ENCODE assay signal across 9 cellular contexts in the genomic region with DNA sequence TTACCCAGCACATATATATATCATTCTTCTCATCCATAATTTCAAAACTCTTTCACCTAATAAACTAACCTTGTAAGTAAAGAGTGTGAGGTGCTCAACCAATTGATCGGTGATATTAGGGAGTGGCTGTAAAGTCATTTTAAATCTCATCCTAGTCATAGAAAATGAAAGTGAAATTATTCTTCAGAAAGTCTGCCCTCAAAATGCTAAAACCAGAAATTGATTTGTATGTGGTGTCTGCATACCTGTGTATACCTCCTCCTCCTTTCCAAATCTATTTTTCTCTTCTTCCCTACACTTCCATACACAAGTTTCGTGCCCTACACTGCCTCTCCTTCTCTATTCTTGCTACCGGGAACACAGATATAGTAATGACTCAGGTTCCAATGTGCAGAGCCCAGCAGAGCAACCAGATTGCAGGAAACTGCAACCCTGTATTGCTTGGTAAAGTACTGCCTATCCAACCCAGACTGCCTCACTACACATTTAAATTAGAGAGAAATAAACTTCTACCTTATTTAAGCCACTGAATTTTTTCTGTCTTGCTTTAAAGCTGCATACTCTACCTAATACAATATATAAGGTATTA. TPM values are rescaled to one million over a fixed set of nuclear protein-coding genes. Genes with fewer than 3 reads are reported as not detected.
DNase-seq lines count a peak whose midpoint lies in the region; ATAC-seq and FAIRE-seq lines count a peak whose summit lies in the region.
"Had no signal": no experiment of that assay in that cellular context is flagged by ENCODE, and none has a peak within 500 bp of the region (broad histone marks: within the 10 kb centered on the region; RNA-seq: fewer than 3 reads in every experiment).

No MANE protein-coding gene starts in this region.

- peaks cover 6% of the 10 kb centered on the region for H3K27me3 Mint-ChIP-seq in activated CD4-positive, alpha-beta T cell treated with anti-CD3 and anti-CD28 coated beads, Interleukin-2, amount 10 ng/mL, durations not matched to agents 7 days and 5 days
- H3K27me3 Mint-ChIP-seq in activated naive CD8-positive, alpha-beta T cell: no peaks in the 10 kb centered on the region

- peak overlapping the region in 1 of 2 donors; percentile 42 for H3K4me3 ChIP-seq in small intestine (ENCODE audit: low read depth in 1 of 2, low read length in 2 of 2)

- H3K27me3 ChIP-seq in small intestine (ENCODE audit: control insufficient read depth in 2 of 2, insufficient read depth in 2 of 2, low read length in 2 of 2): no peaks in the 10 kb centered on the region

- ATAC-seq in HG02938 (IDR thresholded peaks at IDR 0.05; ENCODE audit: unreplicated experiment): peak; percentile 22

- peak overlapping the region in 1 of 2 donors; percentile 65 for H3K27ac ChIP-seq in small intestine (ENCODE audit: low read depth in 1 of 2, low read length in 1 of 2)

- H3K4me3 Mint-ChIP-seq in activated CD4-positive, alpha-beta T cell treated with anti-CD3 and anti-CD28 coated beads, Interleukin-2, amount 10 ng/mL, durations not matched to agents 7 days and 5 days: peak overlapping the region; percentile 68
- peak overlapping the region; percentile 73 for H3K4me3 Mint-ChIP-seq in activated naive CD8-positive, alpha-beta T cell

- no peaks in the 10 kb centered on the region for H3K9me3 ChIP-seq in small intestine (ENCODE audit: control insufficient read depth, low read depth)

- CTCF ChIA-PET in activated CD4-positive, alpha-beta T cell treated with anti-CD3 and anti-CD28 coated beads, Interleukin-2, amount 10 ng/mL, durations not matched to agents 7 days and 5 days (lab: Charles Lee): no interaction called here

- POLR2A ChIA-PET in activated CD4-positive, alpha-beta T cell treated with anti-CD3 and anti-CD28 coated beads, Interleukin-2, amount 10 ng/mL, durations not matched to agents 7 days and 5 days (lab: Charles Lee): no interaction called here

- FAIRE-seq in small intestine (lab: Jason Lieb, UNC): no peak
- FAIRE-seq: H1 had no signal

- no peaks in the 10 kb centered on the region for H3K36me3 ChIP-seq in small intestine (ENCODE audit: control insufficient read depth in 2 of 2, insufficient read depth in 2 of 2, low read length in 2 of 2)

- DNase-seq in activated CD4-positive, alpha-beta T cell treated with anti-CD3 and anti-CD28 coated beads, Interleukin-2, amount 10 ng/mL, durations not matched to agents 7 days and 5 days: no peak
- no peak for DNase-seq in activated CD4-positive, alpha-beta T cell treated with anti-CD3 and anti-CD28 coated beads, Interleukin-2, amount 50 U/mL, for 48 hours
- DNase-seq in small intestine (peak; percentile 84), SHP77 treated with DMSO at 0.1 percent for 48 hours (lab: John Stamatoyannopoulos, UW) (no peak), activated gamma-delta T cell treated with Interleukin-2 at 50 U/mL for 16 hours (no peak), AG08396 (ENCODE audit: low spot score) (no peak)

- H3K4me1 ChIP-seq in small intestine (ENCODE audit: control insufficient read depth in 2 of 2, insufficient read depth in 1 of 2, low read depth in 1 of 2, low read length in 1 of 2): peaks cover 2 to 4% of the 10 kb centered on the region in 2 donors

- no peaks in the 10 kb centered on the region for H3K36me3 Mint-ChIP-seq in activated CD4-positive, alpha-beta T cell treated with anti-CD3 and anti-CD28 coated beads, Interleukin-2, amount 10 ng/mL, durations not matched to agents 7 days and 5 days (ENCODE audit: low read depth)
- H3K36me3 Mint-ChIP-seq in activated naive CD8-positive, alpha-beta T cell: no peaks in the 10 kb centered on the region

- no peaks in the 10 kb centered on the region for H3K9me3 Mint-ChIP-seq in activated CD4-positive, alpha-beta T cell treated with anti-CD3 and anti-CD28 coated beads, Interleukin-2, amount 10 ng/mL, durations not matched to agents 7 days and 5 days
- H3K9me3 Mint-ChIP-seq in activated naive CD8-positive, alpha-beta T cell (ENCODE audit: low read depth): no peaks in the 10 kb centered on the region

- WGBS in small intestine, 3 donors: 4 to 38% (median 6%) methylated on average over 3 of the region's 3 CpGs

- peak overlapping the region; percentile 90 for H3K27ac Mint-ChIP-seq in activated CD4-positive, alpha-beta T cell treated with anti-CD3 and anti-CD28 coated beads, Interleukin-2, amount 10 ng/mL, durations not matched to agents 7 days and 5 days
- H3K27ac Mint-ChIP-seq in activated naive CD8-positive, alpha-beta T cell: no peak overlapping the region

- H3K4me1 Mint-ChIP-seq in activated CD4-positive, alpha-beta T cell treated with anti-CD3 and anti-CD28 coated beads, Interleukin-2, amount 10 ng/mL, durations not matched to agents 7 days and 5 days: peaks cover 23% of the 10 kb centered on the region
- peaks cover 15% of the 10 kb centered on the region for H3K4me1 Mint-ChIP-seq in activated naive CD8-positive, alpha-beta T cell (ENCODE audit: low read depth)

RNA-seq across cellular contexts. Expression of a gene that starts 7.4 kb away (rescaled TPM):
- total RNA-seq in activated CD4-positive, alpha-beta T cell treated with anti-CD3 and anti-CD28 coated beads, Interleukin-2, amount 10 ng/mL, durations not matched to agents 7 days and 5 days: 10 to 100 TPM; 48.4 to 55.2 TPM
- 10 to 100 TPM in 1 of 3 donors, 1 to 10 TPM in 2; 5.1 to 18.5 (median 6.3) TPM for polyA plus RNA-seq in small intestine
